ENCODE assay signal across 13 cellular contexts in the genomic region with DNA sequence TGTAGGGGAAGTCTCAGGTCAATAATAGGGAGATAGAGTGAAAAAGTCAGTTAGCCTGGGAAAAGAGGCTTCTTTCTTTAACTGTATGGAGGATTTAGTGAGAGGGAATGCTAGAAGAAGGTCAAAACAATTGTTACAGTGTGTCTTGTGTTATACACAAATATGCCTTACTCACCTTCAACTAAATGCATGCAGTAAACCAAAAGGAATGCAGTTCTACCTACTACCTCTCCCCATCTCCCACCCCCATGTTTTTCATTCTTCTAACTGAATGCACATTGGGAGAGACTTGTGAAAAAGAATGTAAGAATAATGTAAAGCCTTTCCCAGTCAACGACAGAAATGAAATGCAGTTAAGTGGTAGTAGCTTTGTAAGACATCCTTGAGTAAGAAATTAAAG. TPM values are rescaled to one million over a fixed set of nuclear protein-coding genes. Genes with fewer than 3 reads are reported as not detected.
DNase-seq lines count a peak whose midpoint lies in the region; ATAC-seq, FAIRE-seq and TF ChIP-seq lines count a peak whose summit lies in the region.
"Had no signal": no experiment of that assay in that cellular context is flagged by ENCODE, and none has a peak within 500 bp of the region (broad histone marks: within the 10 kb centered on the region; RNA-seq: fewer than 3 reads in every experiment).

No MANE protein-coding gene starts in this region.

- no peak overlapping the region for H3K4me3 Mint-ChIP-seq in activated naive CD8-positive, alpha-beta T cell
- H3K4me3 Mint-ChIP-seq in activated naive CD8-positive, alpha-beta T cell treated with anti-CD3 and anti-CD28 coated beads for 36 hours, result no peak overlapping the region

- H3K36me3 ChIP-seq in keratinocyte (ENCODE audit: control insufficient read depth in 2 of 2, extremely low read depth in 1 of 2, insufficient read depth in 2 of 2, low read length in 2 of 2) (no peaks in the 10 kb centered on the region), esophagus muscularis mucosa (peaks cover 7 to 28% (median 17%) of the 10 kb centered on the region in 4 donors)

- peak overlapping the region; percentile 26 for H3K4me2 ChIP-seq in keratinocyte (ENCODE audit: control insufficient read depth, extremely low read depth, insufficient read depth, low read depth, low read length)

- no peak overlapping the region for H3K27ac ChIP-seq in keratinocyte (ENCODE audit: control insufficient read depth, insufficient read depth, low read length)
- no peak overlapping the region for H3K27ac ChIP-seq in esophagus muscularis mucosa (replicated peaks in 1 of 4)
- H3K27ac ChIP-seq: ascending aorta, heart left ventricle, psoas muscle had no signal

- WGBS in esophagus muscularis mucosa, result 58% methylated on average over 1 of the region's 1 CpG

- H3K27ac Mint-ChIP-seq in activated naive CD8-positive, alpha-beta T cell, result peak overlapping the region; percentile 56
- no peak overlapping the region for H3K27ac Mint-ChIP-seq in activated naive CD8-positive, alpha-beta T cell treated with anti-CD3 and anti-CD28 coated beads for 36 hours

- H4K20me1 ChIP-seq in keratinocyte (ENCODE audit: control insufficient read depth, extremely low read depth, insufficient read depth, low read length), result no peaks in the 10 kb centered on the region

- peaks cover 48% of the 10 kb centered on the region for H3K4me1 Mint-ChIP-seq in activated naive CD8-positive, alpha-beta T cell (ENCODE audit: low read depth)
- H3K4me1 Mint-ChIP-seq in activated naive CD8-positive, alpha-beta T cell treated with anti-CD3 and anti-CD28 coated beads for 36 hours, result peaks cover 30% of the 10 kb centered on the region

- peaks cover 14% of the 10 kb centered on the region for H3K36me3 Mint-ChIP-seq in activated naive CD8-positive, alpha-beta T cell
- peaks cover 34% of the 10 kb centered on the region for H3K36me3 Mint-ChIP-seq in activated naive CD8-positive, alpha-beta T cell treated with anti-CD3 and anti-CD28 coated beads for 36 hours

- dilution Hi-C loops in keratinocyte (cut with MboI; ENCODE audit: extremely low pct_ligation_motif_present, low sequenced_read_pairs), result no loop called here

- peaks cover 11% of the 10 kb centered on the region for H3K4me1 ChIP-seq in keratinocyte (ENCODE audit: control insufficient read depth, extremely low read depth, insufficient read depth, low read length)
- H3K4me1 ChIP-seq in esophagus muscularis mucosa, result no peaks in the 10 kb centered on the region
- H3K4me1 ChIP-seq: ascending aorta, heart left ventricle, psoas muscle had no signal

- H3K27me3 ChIP-seq in keratinocyte (ENCODE audit: control insufficient read depth, extremely low read depth, insufficient read depth, low read length) (no peaks in the 10 kb centered on the region), esophagus muscularis mucosa (no peaks in the 10 kb centered on the region)
- H3K27me3 ChIP-seq: ascending aorta, heart left ventricle had no signal

- H3K79me2 ChIP-seq in keratinocyte (ENCODE audit: control insufficient read depth, insufficient read depth, low read length), result no peaks in the 10 kb centered on the region

- H3K9ac ChIP-seq in keratinocyte (ENCODE audit: control insufficient read depth, extremely low read depth, insufficient read depth, low read length), result no peak overlapping the region

- DNase-seq in activated naive CD8-positive, alpha-beta T cell treated with anti-CD3 and anti-CD28 coated beads for 36 hours, result no peak
- DNase-seq in astrocyte of the spinal cord (ENCODE audit: low read depth, low spot score) (peak; percentile 12), keratinocyte (ENCODE audit: low read depth, low spot score) (no peak), esophagus muscularis mucosa (ENCODE audit: extremely low spot score) (no peak)
- DNase-seq: ACHN, DMS 273 treated with DMSO at 0.1 percent for 48 hours, heart left ventricle, psoas muscle had no signal

- no peaks in the 10 kb centered on the region for H3K27me3 Mint-ChIP-seq in activated naive CD8-positive, alpha-beta T cell
- H3K27me3 Mint-ChIP-seq in activated naive CD8-positive, alpha-beta T cell treated with anti-CD3 and anti-CD28 coated beads for 36 hours, result no peaks in the 10 kb centered on the region

- no peaks in the 10 kb centered on the region for H3K9me3 Mint-ChIP-seq in activated naive CD8-positive, alpha-beta T cell (ENCODE audit: low read depth)
- peaks cover 4% of the 10 kb centered on the region for H3K9me3 Mint-ChIP-seq in activated naive CD8-positive, alpha-beta T cell treated with anti-CD3 and anti-CD28 coated beads for 36 hours

- in situ Hi-C loops in astrocyte of the spinal cord (cut with HindIII; ENCODE audit: low sequenced_read_pairs), result no loop called here

- H2AFZ ChIP-seq in keratinocyte (ENCODE audit: control insufficient read depth, low read length), result no peak overlapping the region

- TF ChIP-seq EP300 in esophagus muscularis mucosa (IDR thresholded peaks at IDR 0.05), result no peak

- ATAC-seq in GM19397 (IDR thresholded peaks at IDR 0.05; ENCODE audit: unreplicated experiment) (no peak), HG03097 (IDR thresholded peaks at IDR 0.05; ENCODE audit: low FRiP score, unreplicated experiment) (no peak), SK-N-SH treated with all-trans-retinoic acid at 6 μM for 48 hours (no peak; the same call in 2 of the 3 replicates)
- ATAC-seq: heart left ventricle, psoas muscle had no signal

- TF ChIP-seq POLR2A in esophagus muscularis mucosa (IDR thresholded peaks at IDR 0.05; ENCODE audit: low read depth), result no peak

- FAIRE-seq in keratinocyte (lab: Jason Lieb, UNC), result peak; percentile 70

- H3K4me3 ChIP-seq in astrocyte of the spinal cord (ENCODE audit: low read depth, low read length), result no peak overlapping the region
- no peak overlapping the region for H3K4me3 ChIP-seq in keratinocyte (ENCODE audit: control insufficient read depth in 2 of 3, extremely low read depth in 1 of 3, insufficient read depth in 2 of 3, low read depth in 1 of 3, low read length in 3 of 3)
- H3K4me3 ChIP-seq in esophagus muscularis mucosa, result no peak overlapping the region
- H3K4me3 ChIP-seq: ascending aorta, heart left ventricle, psoas muscle had no signal

- no peaks in the 10 kb centered on the region for H3K9me3 ChIP-seq in keratinocyte (ENCODE audit: control insufficient read depth, low read depth, low read length)
- no peaks in the 10 kb centered on the region for H3K9me3 ChIP-seq in esophagus muscularis mucosa
- H3K9me3 ChIP-seq: ascending aorta, heart left ventricle, psoas muscle had no signal

- intact Hi-C loops in esophagus muscularis mucosa (cut with DNase I), result no loop called here

- TF ChIP-seq CTCF in astrocyte of the spinal cord (IDR thresholded peaks at IDR 0.05; ENCODE audit: low read depth, low read length) (no peak), keratinocyte (optimal IDR thresholded peaks at IDR 0.05 in 1 of 3, IDR thresholded peaks at IDR 0.05 in 1 of 3, conservative IDR thresholded peaks at IDR 0.05 in 1 of 3; ENCODE audit: extremely low read depth in 1 of 3, insufficient read depth in 2 of 3, low read length in 3 of 3) (no peak), esophagus muscularis mucosa (IDR thresholded peaks at IDR 0.05) (no peak)

- no peaks in the 10 kb centered on the region for H3K9me1 ChIP-seq in keratinocyte (ENCODE audit: control insufficient read depth, extremely low read depth, insufficient read depth, low read length)

TF ChIP-seq in SK-N-SH treated with all-trans-retinoic acid at 6 μM for 48 hours, 23 proteins besides CTCF, POLR2A, EP300 and RAD21:
- TF ChIP-seq, protein P1, sequence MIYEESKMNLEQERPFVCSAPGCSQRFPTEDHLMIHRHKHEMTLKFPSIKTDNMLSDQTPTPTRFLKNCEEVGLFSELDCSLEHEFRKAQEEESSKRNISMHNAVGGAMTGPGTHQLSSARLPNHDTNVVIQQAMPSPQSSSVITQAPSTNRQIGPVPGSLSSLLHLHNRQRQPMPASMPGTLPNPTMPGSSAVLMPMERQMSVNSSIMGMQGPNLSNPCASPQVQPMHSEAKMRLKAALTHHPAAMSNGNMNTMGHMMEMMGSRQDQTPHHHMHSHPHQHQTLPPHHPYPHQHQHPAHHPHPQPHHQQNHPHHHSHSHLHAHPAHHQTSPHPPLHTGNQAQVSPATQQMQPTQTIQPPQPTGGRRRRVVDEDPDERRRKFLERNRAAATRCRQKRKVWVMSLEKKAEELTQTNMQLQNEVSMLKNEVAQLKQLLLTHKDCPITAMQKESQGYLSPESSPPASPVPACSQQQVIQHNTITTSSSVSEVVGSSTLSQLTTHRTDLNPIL (CRISPR knock-in tag; IDR thresholded peaks at IDR 0.05; ENCODE audit: low read depth), result no peak
- TF ChIP-seq RARB (CRISPR knock-in tag; IDR thresholded peaks at IDR 0.05), result no peak
- no peak for TF ChIP-seq ZFP30 (CRISPR knock-in tag; IDR thresholded peaks at IDR 0.05)
- no peak for TF ChIP-seq CSDC2 (CRISPR knock-in tag; IDR thresholded peaks at IDR 0.05)
- no peak for TF ChIP-seq TOX (CRISPR knock-in tag; IDR thresholded peaks at IDR 0.05; ENCODE audit: borderline replicate concordance)

RNA-seq across cellular contexts. Expression of a gene that starts 33.8 kb away (rescaled TPM):
- 10 to 100 TPM; 31.0 to 32.9 TPM for total RNA-seq in activated naive CD8-positive, alpha-beta T cell treated with anti-CD3 and anti-CD28 coated beads for 36 hours
- polyA plus RNA-seq in keratinocyte, result 5.1 to 11.3 TPM (median 8.0 TPM) in 3 replicates
- polyA plus RNA-seq in keratinocyte (2011; ENCODE audit: low read depth), result 23.5 TPM
- polyA plus RNA-seq in keratinocyte (2011; cell fraction: cytosol; rRNA removed), result 2.7 and 5.3 TPM in 2 replicates
- polyA plus RNA-seq in keratinocyte (2011; cell fraction: nucleus; rRNA removed), result 21.9 and 27.5 TPM in 2 replicates
- polyA plus RNA-seq in keratinocyte (2012; ENCODE audit: low replicate concordance), result 5.3 and 7.2 TPM in 2 replicates
- polyA minus RNA-seq in keratinocyte, result 6.5 to 22.7 TPM (median 11.3 TPM) in 3 replicates
- polyA minus RNA-seq in keratinocyte (2011; cell fraction: cytosol; rRNA and poly(A)+ RNA removed), result 15.3 TPM
- 15.1 and 36.1 TPM in 2 replicates for polyA minus RNA-seq in keratinocyte (2011; cell fraction: nucleus; rRNA and poly(A)+ RNA removed)
- total RNA-seq in esophagus muscularis mucosa, result 10 to 100 TPM; 15.3 to 37.8 (median 18.9) TPM
